20 cellular contexts compared by ENCODE assay signal in the genomic region with DNA sequence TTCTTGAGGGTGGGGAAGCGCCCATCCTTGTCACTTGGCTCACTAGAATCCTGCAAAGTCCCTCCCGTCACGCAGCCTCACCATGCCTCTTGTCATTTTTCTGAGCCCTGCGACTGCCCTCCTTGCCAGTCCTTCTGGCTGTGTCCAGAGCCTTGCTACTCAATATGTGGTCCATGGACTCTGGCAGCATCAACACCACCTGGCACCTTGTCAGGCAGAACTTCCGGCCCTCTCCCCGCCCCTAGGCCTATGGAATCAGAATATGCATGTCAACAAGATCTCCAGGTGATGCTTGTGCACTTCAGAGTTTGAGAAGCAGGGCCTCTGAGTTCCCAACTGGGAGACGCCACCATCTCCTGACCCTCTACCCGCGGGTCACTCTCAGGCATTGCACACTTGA. TPM values are rescaled to one million over a fixed set of nuclear protein-coding genes. Genes with fewer than 3 reads are reported as not detected.
DNase-seq lines count a peak whose midpoint lies in the region; ATAC-seq and TF ChIP-seq lines count a peak whose summit lies in the region.
"Had no signal": no experiment of that assay in that cellular context is flagged by ENCODE, and none has a peak within 500 bp of the region (broad histone marks: within the 10 kb centered on the region; RNA-seq: fewer than 3 reads in every experiment).

No MANE protein-coding gene starts in this region.

- H3K4me3 ChIP-seq in heart left ventricle (no peak overlapping the region), left ventricle myocardium inferior (no peak overlapping the region), mucosa of rectum (ENCODE audit: low read length in 2 of 2) (no peak overlapping the region), aorta (ENCODE audit: low read length in 2 of 2) (no peak overlapping the region)
- H3K4me3 ChIP-seq: ascending aorta, GM12878, psoas muscle, SJSA1, thoracic aorta had no signal

- H3K27ac ChIP-seq in heart left ventricle (no peak overlapping the region), left ventricle myocardium inferior (replicated peaks) (no peak overlapping the region), mucosa of rectum (ENCODE audit: low read depth in 2 of 2, low read length in 2 of 2) (peak overlapping the region; percentile 16 to 61), aorta (ENCODE audit: low read depth in 1 of 2, low read length in 2 of 2) (no peak overlapping the region)
- H3K27ac ChIP-seq: ascending aorta, psoas muscle, SJSA1, thoracic aorta had no signal

- H3K4me1 Mint-ChIP-seq in T-helper 17 cell = peaks cover 20% of the 10 kb centered on the region

- TF ChIP-seq CTCF in heart left ventricle (IDR thresholded peaks at IDR 0.05) = no peak
- no peak for TF ChIP-seq CTCF in left ventricle myocardium inferior (IDR thresholded peaks at IDR 0.05; ENCODE audit: borderline replicate concordance)

- H3K4me1 ChIP-seq in heart left ventricle (peaks cover 0 to 17% (median 4%) of the 10 kb centered on the region in 12 donors), left ventricle myocardium inferior (peaks cover 15% of the 10 kb centered on the region), mucosa of rectum (ENCODE audit: control insufficient read depth in 2 of 2, insufficient read depth in 2 of 2, low read length in 2 of 2) (peaks cover 13 to 28% of the 10 kb centered on the region in 2 donors), aorta (ENCODE audit: control insufficient read depth in 1 of 2, insufficient read depth in 2 of 2, low read length in 2 of 2) (no peaks in the 10 kb centered on the region)

- ATAC-seq in heart left ventricle (no peak), T-helper 17 cell (no peak), aorta (ENCODE audit: low FRiP score) (no peak), HG03097 (IDR thresholded peaks at IDR 0.05; ENCODE audit: low FRiP score, unreplicated experiment) (no peak)
- ATAC-seq: GM12878 had no signal

- WGBS in heart left ventricle, 4 donors = 90 to 94% (median 92%) methylated on average over 9 of the region's 9 CpGs
- WGBS in aorta, 2 donors = 90 to 91% methylated on average over 9 of the region's 9 CpGs

- peak overlapping the region; percentile 81 for H3K27ac Mint-ChIP-seq in T-helper 17 cell

- intact Hi-C loops in heart left ventricle (cut with DNase I) (no loop called here), left ventricle myocardium inferior (cut with micrococcal nuclease) (no loop called here), aorta (cut with DNase I) (no loop called here)

- H3K36me3 ChIP-seq in heart left ventricle = no peaks in the 10 kb centered on the region
- no peaks in the 10 kb centered on the region for H3K36me3 ChIP-seq in left ventricle myocardium inferior
- no peaks in the 10 kb centered on the region for H3K36me3 ChIP-seq in mucosa of rectum (ENCODE audit: control insufficient read depth in 2 of 2, insufficient read depth in 2 of 2, low read length in 2 of 2)
- H3K36me3 ChIP-seq in aorta (ENCODE audit: control insufficient read depth in 1 of 2, insufficient read depth in 2 of 2, low read length in 1 of 2) = no peaks in the 10 kb centered on the region
- H3K36me3 ChIP-seq: ascending aorta, thoracic aorta had no signal

- H3K27me3 ChIP-seq in heart left ventricle (peaks cover 0 to 23% (median 9%) of the 10 kb centered on the region in 9 donors), left ventricle myocardium inferior (ENCODE audit: low read depth) (peaks cover 43% of the 10 kb centered on the region), mucosa of rectum (ENCODE audit: control insufficient read depth in 2 of 2, insufficient read depth in 2 of 2, low read length in 2 of 2) (no peaks in the 10 kb centered on the region), aorta (ENCODE audit: control insufficient read depth in 1 of 2, insufficient read depth in 2 of 2, low read length in 1 of 2) (no peaks in the 10 kb centered on the region)
- H3K27me3 ChIP-seq: SJSA1 had no signal

- no peaks in the 10 kb centered on the region for H3K27me3 Mint-ChIP-seq in T-helper 17 cell

- H3K4me3 Mint-ChIP-seq in T-helper 17 cell = no peak overlapping the region

- DNase-seq in heart left ventricle (peak in 3 of 5 donors; percentile 11 to 26 (median 15)), left ventricle myocardium inferior (no peak), T-helper 17 cell (no peak), aorta (peak; percentile 16 to 61), NCI-H526 treated with DMSO at 0.1 percent for 48 hours (lab: John Stamatoyannopoulos, UW) (no peak), NCI-H1092 (lab: John Stamatoyannopoulos, UW) (no peak)
- DNase-seq: activated gamma-delta T cell; GDM1; NCI-H345; stimulated activated CD4-positive, alpha-beta T cell treated with anti-CD3 and anti-CD28 coated beads, Interleukin-12 subunit alpha, Interleukin-12 subunit beta, amount 100 ng/mL, for 4 hours had no signal

- H3K36me3 Mint-ChIP-seq in T-helper 17 cell (ENCODE audit: low read depth) = peaks cover 3% of the 10 kb centered on the region

- H3K9ac ChIP-seq in mucosa of rectum (ENCODE audit: low read depth in 1 of 2, low read length in 2 of 2) = no peak overlapping the region

- H3K9me3 ChIP-seq in heart left ventricle (no peaks in the 10 kb centered on the region), left ventricle myocardium inferior (replicated peaks) (no peaks in the 10 kb centered on the region), T-helper 17 cell (ENCODE audit: control insufficient read depth, low read length, poor library complexity, severe bottlenecking) (no peaks in the 10 kb centered on the region), mucosa of rectum (ENCODE audit: control insufficient read depth in 2 of 2, low read length in 2 of 2) (no peaks in the 10 kb centered on the region), aorta (ENCODE audit: control insufficient read depth, low read length) (no peaks in the 10 kb centered on the region)
- H3K9me3 ChIP-seq: ascending aorta, psoas muscle, SJSA1, thoracic aorta had no signal

- no peak for TF ChIP-seq POLR2A in heart left ventricle (IDR thresholded peaks at IDR 0.05)

RNA-seq across cellular contexts. Expression of a gene that starts 12.1 kb away (rescaled TPM):
- total RNA-seq in heart left ventricle (1 to 10 TPM in 2 of 9 donors, under 1 TPM in 3, not detected in 4; 0.35 to 4.6 (median 0.75) TPM), left ventricle myocardium inferior (0.19 TPM), T-helper 17 cell (not detected), aorta (under 1 TPM in 1 of 2 donors, not detected in 1; 0.84 TPM)
- polyA plus RNA-seq in heart left ventricle (under 1 TPM in 1 of 2 donors, not detected in 1; 0.21 TPM), aorta (under 1 TPM in 1 of 2 donors, not detected in 1; 0.50 TPM)
- total RNA-seq: ascending aorta, thoracic aorta had no signal

RNA-seq across cellular contexts. Expression of a gene that starts 21.4 kb away (rescaled TPM):
- total RNA-seq in heart left ventricle (not detected), left ventricle myocardium inferior (not detected), T-helper 17 cell (not detected), aorta (not detected)
- polyA plus RNA-seq in heart left ventricle (not detected), aorta (under 1 TPM in 1 of 2 donors, not detected in 1; 0.25 TPM)
- total RNA-seq: ascending aorta, Calu3, endothelial cell of umbilical vein, fibroblast of villous mesenchyme, GM12878, psoas muscle, SJSA1, thoracic aorta had no signal
- polyA plus RNA-seq: endothelial cell of umbilical vein, GM12878, psoas muscle had no signal

Comparison
In these comparisons a context has a peak if more than half of its experiments do, and no peak if none do; other contexts are left out.
1. DNase-seq: peak in heart left ventricle (3 of 5) and aorta (2 of 2); none in left ventricle myocardium inferior (single experiment), T-helper 17 cell (0 of 3), NCI-H526 treated with DMSO at 0.1 percent for 48 hours (single experiment) and NCI-H1092 (single experiment).
2. H3K27ac ChIP-seq: peak in mucosa of rectum (2 of 2); none in heart left ventricle (0 of 12), left ventricle myocardium inferior (single experiment) and aorta (0 of 2).